9 cellular contexts compared by ENCODE assay signal in genomic region chr7:5450549-5451327, GRCh38. TPM values are rescaled to one million over a fixed set of nuclear protein-coding genes. Genes with fewer than 3 reads are reported as not detected.
DNase-seq lines count a peak whose midpoint lies in the region; ATAC-seq and TF ChIP-seq lines count a peak whose summit lies in the region.
"Had no signal": no experiment of that assay in that cellular context is flagged by ENCODE, and none has a peak within 500 bp of the region (broad histone marks: within the 10 kb centered on the region; RNA-seq: fewer than 3 reads in every experiment).

No MANE protein-coding gene starts in this region.

- DNase-seq in AG04450 (ENCODE audit: low read depth, low spot score), result no peak
- DNase-seq in body of pancreas, result peak; percentile 53 to 69 (median 56)
- DNase-seq in immature natural killer cell, result peak; percentile 30 to 41 (median 39)
- peak; percentile 4 to 14 for DNase-seq in stimulated activated CD8-positive, alpha-beta memory T cell treated with anti-CD3 and anti-CD28 coated beads, Interleukin-2, amount 100 ng/mL, for 1 hour (ENCODE audit: low read depth in 2 of 2)
- no peak for DNase-seq in RKO (ENCODE audit: low spot score)

- H3K4me1 ChIP-seq in body of pancreas, result peaks cover 6% of the 10 kb centered on the region

- POLR2A ChIA-PET in AG04450 (lab: Yijun Ruan, JAX), result interaction anchor here (1.1 to 1.4 kb wide), 2 partner anchors 84 to 211 kb away, joined by 3 to 7 read pairs; no protein-coding TSS in a partner anchor

- CTCF ChIA-PET in AG04450 (lab: Charles Lee), result interaction anchor here (0.6 to 2.6 kb wide), 5 partner anchors 20 to 248 kb away, joined by 3 to 27 read pairs (median 4); no protein-coding TSS in a partner anchor

- peaks cover 0 to 1% of the 10 kb centered on the region in 2 donors for H3K4me1 Mint-ChIP-seq in immature natural killer cell

- TF ChIP-seq CTCF in AG04450 (IDR thresholded peaks at IDR 0.05; ENCODE audit: low read depth, low read length), result peak; percentile 57
- TF ChIP-seq CTCF in body of pancreas (IDR thresholded peaks at IDR 0.05), result peak; percentile 41 to 78 (median 59)

- no peaks in the 10 kb centered on the region for H3K9me3 ChIP-seq in AG04450 (ENCODE audit: control insufficient read depth, insufficient read depth, low read length)
- H3K9me3 ChIP-seq in body of pancreas, result no peaks in the 10 kb centered on the region

- peak; percentile 55 for ATAC-seq in GM18498 (IDR thresholded peaks at IDR 0.05; ENCODE audit: unreplicated experiment)
- peak; percentile 80 for ATAC-seq in SK-N-SH treated with all-trans-retinoic acid at 6 μM for 48 hours
- peak; percentile 62 for ATAC-seq in body of pancreas
- no peak for ATAC-seq in GM21825 (IDR thresholded peaks at IDR 0.05; ENCODE audit: unreplicated experiment)

- H3K36me3 Mint-ChIP-seq in immature natural killer cell, result peaks cover 0 to 4% (median 0%) of the 10 kb centered on the region in 3 donors

- H3K4me3 Mint-ChIP-seq in immature natural killer cell, result no peak overlapping the region

- 19 to 24% methylated on average over 11 to 18 of the region's 19 CpGs for WGBS in body of pancreas, 2 donors

- no peaks in the 10 kb centered on the region for H3K27me3 ChIP-seq in AG04450 (ENCODE audit: control insufficient read depth, insufficient read depth, low read length)
- no peaks in the 10 kb centered on the region for H3K27me3 ChIP-seq in body of pancreas

- intact Hi-C loops in body of pancreas (cut with DNase I), result loop anchor here (5.0 to 10.0 kb wide), 2 partner anchors 88 to 206 kb away; no protein-coding TSS in a partner anchor

- peaks cover 0 to 2% (median 0%) of the 10 kb centered on the region in 3 donors for H3K27me3 Mint-ChIP-seq in immature natural killer cell (ENCODE audit: low read depth in 3 of 3)

- no peaks in the 10 kb centered on the region for H3K9me3 Mint-ChIP-seq in immature natural killer cell

- no peak overlapping the region for H3K27ac Mint-ChIP-seq in immature natural killer cell

- TF ChIP-seq POLR2A in body of pancreas (IDR thresholded peaks at IDR 0.05), result no peak

- no peaks in the 10 kb centered on the region for H3K36me3 ChIP-seq in body of pancreas (replicated peaks in 1 of 2; ENCODE audit: insufficient read depth in 1 of 2, low read depth in 2 of 2)

- H3K27ac ChIP-seq in AG04450 (ENCODE audit: low read depth, low read length) (no peak overlapping the region), body of pancreas (no peak overlapping the region)
- H3K27ac ChIP-seq: epithelial cell of prostate had no signal

- H3K4me3 ChIP-seq in AG04450 (ENCODE audit: low read depth, low read length), result no peak overlapping the region
- no peak overlapping the region for H3K4me3 ChIP-seq in body of pancreas

TF ChIP-seq in SK-N-SH treated with all-trans-retinoic acid at 6 μM for 48 hours, 23 proteins besides CTCF, POLR2A, EP300 and RAD21:
- TF ChIP-seq ZFP3 (CRISPR knock-in tag; IDR thresholded peaks at IDR 0.05) (no peak), PATZ1 (CRISPR knock-in tag; IDR thresholded peaks at IDR 0.05; ENCODE audit: borderline replicate concordance) (peak; percentile 64; the same call in 1 of the 2 replicates)
TF ChIP-seq in SK-N-SH treated with all-trans-retinoic acid at 6 μM for 48 hours: peak in this region for 1.

RNA-seq across cellular contexts. Expression of gene TNRC18, which starts 27.1 kb away (rescaled TPM):
- polyA plus RNA-seq in AG04450 (2011; rRNA removed) (13.4 and 15.6 TPM in 2 replicates), immature natural killer cell (1 to 10 TPM in 2 of 3 donors, under 1 TPM in 1; 0.42 to 4.1 (median 1.0) TPM)
- polyA minus RNA-seq in AG04450 (2011; rRNA and poly(A)+ RNA removed), result 46.9 and 47.3 TPM in 2 replicates
- total RNA-seq in body of pancreas, result 100 to 1,000 TPM in 1 of 2 donors, 10 to 100 TPM in 1; 87.9 to 201 TPM

Comparison
In these comparisons a context has a peak if more than half of its experiments do, and no peak if none do; other contexts are left out.
1. DNase-seq: peak in body of pancreas (4 of 4), immature natural killer cell (3 of 3) and stimulated activated CD8-positive, alpha-beta memory T cell treated with anti-CD3 and anti-CD28 coated beads, Interleukin-2, amount 100 ng/mL, for 1 hour (2 of 2); none in AG04450 (single experiment) and RKO (single experiment).